Comparison of ENCODE assay signal across 20 cellular contexts in genomic region chr11:74280494-74280893, GRCh38. TPM values are rescaled to one million over a fixed set of nuclear protein-coding genes. Genes with fewer than 3 reads are reported as not detected.
"Had no signal": no experiment of that assay in that cellular context is flagged by ENCODE, and none has a peak within 500 bp of the region (broad histone marks: within the 10 kb centered on the region; RNA-seq: fewer than 3 reads in every experiment).

No MANE protein-coding gene starts in this region.

- H3K36me3 ChIP-seq: esophagus muscularis mucosa, ovary, prostate gland had no signal

- H3K27me3 Mint-ChIP-seq: activated naive CD8-positive, alpha-beta T cell treated with anti-CD3 and anti-CD28 coated beads, Interleukin-2, amount 50 U/mL, for 24 hours had no signal

- H3K4me3 Mint-ChIP-seq: activated CD4-positive, alpha-beta memory T cell treated with anti-CD3 and anti-CD28 coated beads, Interleukin-2, amount 10 ng/mL, durations not matched to agents 7 days and 5 days; activated CD4-positive, alpha-beta T cell treated with anti-CD3 and anti-CD28 coated beads, Interleukin-2, amount 10 ng/mL, durations not matched to agents 24 days and 14 days; activated naive CD8-positive, alpha-beta T cell treated with anti-CD3 and anti-CD28 coated beads, Interleukin-2, amount 50 U/mL, for 24 hours; memory B cell; natural killer cell treated with Interleukin-12 subunit alpha and Interleukin-12 subunit beta and Interleukin-15 and Interleukin-18, amount 100 ng/mL, for 72 hours; stimulated activated naive B cell treated with anti-CD40 and anti-IgM and Interleukin-4, amounts not matched to agents 10 μg/mL and 1 μg/mL and 100 μg/mL, for 72 hours had no signal

- H3K9me3 Mint-ChIP-seq: activated CD4-positive, alpha-beta memory T cell treated with anti-CD3 and anti-CD28 coated beads, Interleukin-2, amount 10 ng/mL, durations not matched to agents 7 days and 5 days; activated CD4-positive, alpha-beta T cell treated with anti-CD3 and anti-CD28 coated beads, Interleukin-2, amount 10 ng/mL, durations not matched to agents 24 days and 14 days; activated naive CD8-positive, alpha-beta T cell treated with anti-CD3 and anti-CD28 coated beads, Interleukin-2, amount 50 U/mL, for 24 hours; memory B cell; natural killer cell treated with Interleukin-12 subunit alpha and Interleukin-12 subunit beta and Interleukin-15 and Interleukin-18, amount 100 ng/mL, for 72 hours; stimulated activated naive B cell treated with anti-CD40 and anti-IgM and Interleukin-4, amounts not matched to agents 10 μg/mL and 1 μg/mL and 100 μg/mL, for 72 hours had no signal

- H3K27ac Mint-ChIP-seq: activated CD4-positive, alpha-beta memory T cell treated with anti-CD3 and anti-CD28 coated beads, Interleukin-2, amount 10 ng/mL, durations not matched to agents 7 days and 5 days; activated CD4-positive, alpha-beta T cell treated with anti-CD3 and anti-CD28 coated beads, Interleukin-2, amount 10 ng/mL, durations not matched to agents 24 days and 14 days; activated naive CD8-positive, alpha-beta T cell treated with anti-CD3 and anti-CD28 coated beads, Interleukin-2, amount 50 U/mL, for 24 hours; memory B cell; natural killer cell treated with Interleukin-12 subunit alpha and Interleukin-12 subunit beta and Interleukin-15 and Interleukin-18, amount 100 ng/mL, for 72 hours; stimulated activated naive B cell treated with anti-CD40 and anti-IgM and Interleukin-4, amounts not matched to agents 10 μg/mL and 1 μg/mL and 100 μg/mL, for 72 hours had no signal

- H3K4me3 ChIP-seq: coronary artery, esophagus muscularis mucosa, ovary, prostate gland, testis had no signal

- H3K9me3 ChIP-seq: esophagus muscularis mucosa, ovary, prostate gland, testis had no signal

- H3K4me1 ChIP-seq: testis had no signal

- H3K27ac ChIP-seq: coronary artery, esophagus muscularis mucosa, ovary, prostate gland, testis, VCaP had no signal

- H3K4me1 Mint-ChIP-seq: activated CD4-positive, alpha-beta memory T cell treated with anti-CD3 and anti-CD28 coated beads, Interleukin-2, amount 10 ng/mL, durations not matched to agents 7 days and 5 days; activated CD4-positive, alpha-beta T cell treated with anti-CD3 and anti-CD28 coated beads, Interleukin-2, amount 10 ng/mL, durations not matched to agents 24 days and 14 days; activated naive CD8-positive, alpha-beta T cell treated with anti-CD3 and anti-CD28 coated beads, Interleukin-2, amount 50 U/mL, for 24 hours; memory B cell; stimulated activated naive B cell treated with anti-CD40 and anti-IgM and Interleukin-4, amounts not matched to agents 10 μg/mL and 1 μg/mL and 100 μg/mL, for 72 hours had no signal

- H3K36me3 Mint-ChIP-seq: memory B cell; natural killer cell treated with Interleukin-12 subunit alpha and Interleukin-12 subunit beta and Interleukin-15 and Interleukin-18, amount 100 ng/mL, for 72 hours; stimulated activated naive B cell treated with anti-CD40 and anti-IgM and Interleukin-4, amounts not matched to agents 10 μg/mL and 1 μg/mL and 100 μg/mL, for 72 hours had no signal

- DNase-seq: activated CD4-positive, alpha-beta memory T cell treated with anti-CD3 and anti-CD28 coated beads, Interleukin-2, amount 10 ng/mL, durations not matched to agents 7 days and 5 days; activated CD4-positive, alpha-beta T cell treated with anti-CD3 and anti-CD28 coated beads, Interleukin-2, amount 10 ng/mL, durations not matched to agents 24 days and 14 days; activated effector memory CD4-positive, alpha-beta T cell treated with anti-CD3 and anti-CD28 coated beads, Interleukin-2, amount 50 U/mL, for 16 hours; activated naive CD4-positive, alpha-beta T cell treated with anti-CD3 and anti-CD28 coated beads, Interleukin-2, amount 50 U/mL, for 16 hours; activated naive CD8-positive, alpha-beta T cell treated with anti-CD3 and anti-CD28 coated beads, Interleukin-2, amount 50 U/mL, for 24 hours; cerebellar nuclear complex; hippocampal formation; left ventricle myocardium superior; ovary; stimulated activated CD4-positive, alpha-beta T cell treated with anti-CD3 and anti-CD28 coated beads, Interleukin-2, amount 100 ng/mL, for 48 hours; stimulated activated CD8-positive, alpha-beta memory T cell treated with anti-CD3 and anti-CD28 coated beads, Interleukin-4, amount 100 ng/mL, for 48 hours; stimulated activated naive B cell treated with anti-CD40 and anti-IgM and Interleukin-4, amounts not matched to agents 10 μg/mL and 1 μg/mL and 100 μg/mL, for 72 hours; testis; trophoblast cell had no signal

- H3K27me3 ChIP-seq: esophagus muscularis mucosa, ovary, testis had no signal

RNA-seq across cellular contexts. Expression of gene P4HA3, which starts 30.9 kb away (rescaled TPM):
- total RNA-seq: activated CD4-positive, alpha-beta memory T cell treated with anti-CD3 and anti-CD28 coated beads, Interleukin-2, amount 10 ng/mL, durations not matched to agents 7 days and 5 days; activated CD4-positive, alpha-beta T cell treated with anti-CD3 and anti-CD28 coated beads, Interleukin-2, amount 10 ng/mL, durations not matched to agents 24 days and 14 days; natural killer cell treated with Interleukin-12 subunit alpha and Interleukin-12 subunit beta and Interleukin-15 and Interleukin-18, amount 100 ng/mL, for 72 hours had no signal
